In genomic region chr16:9446471-9447194, GRCh38 we compare ENCODE assay signal across 19 cellular contexts.
"Had no signal": no experiment of that assay in that cellular context is flagged by ENCODE, and none has a peak within 500 bp of the region (broad histone marks: within the 10 kb centered on the region; RNA-seq: fewer than 3 reads in every experiment).

No MANE protein-coding gene starts in this region.

- H3K27ac ChIP-seq: breast epithelium, gastroesophageal sphincter, prostate gland, right lobe of liver, thoracic aorta, upper lobe of right lung had no signal

- H3K4me3 ChIP-seq: breast epithelium, gastroesophageal sphincter, prostate gland, right lobe of liver, smooth muscle cell, thoracic aorta, upper lobe of right lung had no signal

- H3K4me1 ChIP-seq: breast epithelium, prostate gland, right lobe of liver, upper lobe of right lung had no signal

- DNase-seq: activated CD4-positive, alpha-beta T cell treated with anti-CD3 and anti-CD28 coated beads, Interleukin-2, amount 50 U/mL, for 1 hour; activated CD8-positive, alpha-beta memory T cell treated with anti-CD3 and anti-CD28 coated beads, Interleukin-2, amount 50 U/mL, for 48 hours; activated effector memory CD4-positive, alpha-beta T cell treated with Interleukin-2 at 50 U/mL for 16 hours; activated naive CD4-positive, alpha-beta T cell treated with anti-CD3 and anti-CD28 coated beads, Interleukin-2, amount 10 ng/mL, durations not matched to agents 7 days and 5 days; activated naive CD8-positive, alpha-beta T cell treated with anti-CD3 and anti-CD28 coated beads, Interleukin-2, amount 50 U/mL, for 24 hours; activated T-cell treated with anti-CD3 and anti-CD28 coated beads, Interleukin-2, amount 50 U/mL, for 48 hours; aorta; effector CD4-positive, alpha-beta T cell; midbrain; right lobe of liver; stimulated activated CD4-positive, alpha-beta T cell treated with anti-CD3 and anti-CD28 coated beads, Interleukin-4, amount 100 ng/mL, for 4 hours had no signal

- ATAC-seq: activated naive CD8-positive, alpha-beta T cell treated with anti-CD3 and anti-CD28 coated beads, Interleukin-2, amount 50 U/mL, for 24 hours; esophagus mucosa; gastroesophageal sphincter; right lobe of liver; stimulated activated memory B cell treated with anti-CD40 and anti-IgM and Interleukin-4, amounts not matched to agents 10 μg/mL and 1 μg/mL and 100 μg/mL, for 72 hours had no signal

- H3K36me3 ChIP-seq: breast epithelium, gastroesophageal sphincter, prostate gland, right lobe of liver, thoracic aorta, upper lobe of right lung had no signal

- H3K4me2 ChIP-seq: smooth muscle cell had no signal

- H3K9me3 ChIP-seq: prostate gland, right lobe of liver, thoracic aorta, upper lobe of right lung had no signal

- H3K27me3 ChIP-seq: breast epithelium, right lobe of liver, upper lobe of right lung had no signal
